23 cellular contexts compared by ENCODE assay signal in genomic region chr2:21268871-21269224, GRCh38.
DNase-seq lines count a peak whose midpoint lies in the region; ATAC-seq and TF ChIP-seq lines count a peak whose summit lies in the region.
"Had no signal": no experiment of that assay in that cellular context is flagged by ENCODE, and none has a peak within 500 bp of the region (broad histone marks: within the 10 kb centered on the region; RNA-seq: fewer than 3 reads in every experiment).

No MANE protein-coding gene starts in this region.

- no peak for TF ChIP-seq POLR2A in heart left ventricle (IDR thresholded peaks at IDR 0.05)

- H3K4me1 ChIP-seq in heart left ventricle, result peaks cover 0 to 46% (median 24%) of the 10 kb centered on the region in 12 donors
- H3K4me1 ChIP-seq: parathyroid adenoma, SJCRH30 had no signal

- no peaks in the 10 kb centered on the region for H3K9me3 ChIP-seq in heart left ventricle
- H3K9me3 ChIP-seq: SJCRH30, vagina had no signal

- H3K36me3 ChIP-seq in heart left ventricle, result no peaks in the 10 kb centered on the region
- H3K36me3 ChIP-seq: SJCRH30, vagina had no signal

- in situ Hi-C loops in KBM-7 (cut with MboI; ENCODE audit: low pct_unique_long_range_greater_than_20kb, low sequenced_read_pairs), result no loop called here

- DNase-seq in heart left ventricle (no peak), left cardiac atrium (no peak), KBM-7 (peak; percentile 4), dorsolateral prefrontal cortex (peak in 1 of 10 donors; percentile 60), superior temporal gyrus (ENCODE audit: extremely low spot score) (peak; percentile 35), AG08395 (ENCODE audit: low spot score) (no peak)
- DNase-seq in activated CD4-positive, alpha-beta T cell treated with anti-CD3 and anti-CD28 coated beads, Interleukin-2, amount 50 U/mL, for 48 hours, result no peak
- DNase-seq: activated CD8-positive, alpha-beta T cell treated with anti-CD3 and anti-CD28 coated beads for 36 hours; activated naive CD4-positive, alpha-beta T cell treated with anti-CD3 and anti-CD28 coated beads, Interleukin-2, amount 50 U/mL, for 16 hours; activated T-cell treated with anti-CD3 and anti-CD28 coated beads, Interleukin-2, amount 50 U/mL, for 1 hour; cortex of kidney; DMS 273 treated with DMSO at 0.1 percent for 48 hours; mesendoderm; naive thymus-derived CD8-positive, alpha-beta T cell; NCI-H146; NCI-H774; SJCRH30; stimulated activated CD4-positive, alpha-beta T cell treated with anti-CD3 and anti-CD28 coated beads, Interleukin-2, amount 100 ng/mL, for 48 hours; T-helper 2 cell had no signal

- H3K27ac ChIP-seq in heart left ventricle (peak overlapping the region in 7 of 12 donors; percentile 39 to 75 (median 63)), dorsolateral prefrontal cortex (peak overlapping the region in 51 of 59 donors; percentile 1 to 100 (median 98))
- H3K27ac ChIP-seq: C4-2B, parathyroid adenoma, SJCRH30, vagina had no signal

- TF ChIP-seq CTCF in heart left ventricle (IDR thresholded peaks at IDR 0.05) (no peak), dorsolateral prefrontal cortex (IDR thresholded peaks at IDR 0.05 in 54 of 56, conservative IDR thresholded peaks at IDR 0.05 in 2 of 56; ENCODE audit: low read depth in 1 of 56, partially characterized antibody in 56 of 56) (no peak)

- intact Hi-C loops in heart left ventricle (cut with DNase I) (loop anchor here in 1 of 10 donors (2.0 kb wide), 1 partner anchor 20 kb away; no protein-coding TSS in a partner anchor), left cardiac atrium (cut with DNase I) (no loop called here), dorsolateral prefrontal cortex (cut with DNase I) (no loop called here)

- ATAC-seq in heart left ventricle, result no peak
- ATAC-seq in left cardiac atrium, result no peak
- no peak for ATAC-seq in HG02884 (IDR thresholded peaks at IDR 0.05; ENCODE audit: unreplicated experiment)
- ATAC-seq: activated CD8-positive, alpha-beta T cell treated with anti-CD3 and anti-CD28 coated beads for 36 hours; naive thymus-derived CD8-positive, alpha-beta T cell had no signal

- 66 to 77% (median 71%) methylated on average over 7 of the region's 7 CpGs for WGBS in heart left ventricle, 4 donors

- no peak overlapping the region for H3K4me3 ChIP-seq in heart left ventricle
- H3K4me3 ChIP-seq in dorsolateral prefrontal cortex, result no peak overlapping the region
- H3K4me3 ChIP-seq: SJCRH30, vagina had no signal

- no peaks in the 10 kb centered on the region for H3K27me3 ChIP-seq in heart left ventricle
- H3K27me3 ChIP-seq in dorsolateral prefrontal cortex, result no peaks in the 10 kb centered on the region
- H3K27me3 ChIP-seq: vagina had no signal

Comparison
In these comparisons a context has a peak if more than half of its experiments do, and no peak if none do; other contexts are left out.
1. DNase-seq: peak in KBM-7 (single experiment) and superior temporal gyrus (single experiment); none in heart left ventricle (0 of 5), left cardiac atrium (single experiment), activated CD4-positive, alpha-beta T cell treated with anti-CD3 and anti-CD28 coated beads, Interleukin-2, amount 50 U/mL, for 48 hours (0 of 2) and AG08395 (single experiment).